Comparison of ENCODE assay signal across 17 cellular contexts in the genomic region with DNA sequence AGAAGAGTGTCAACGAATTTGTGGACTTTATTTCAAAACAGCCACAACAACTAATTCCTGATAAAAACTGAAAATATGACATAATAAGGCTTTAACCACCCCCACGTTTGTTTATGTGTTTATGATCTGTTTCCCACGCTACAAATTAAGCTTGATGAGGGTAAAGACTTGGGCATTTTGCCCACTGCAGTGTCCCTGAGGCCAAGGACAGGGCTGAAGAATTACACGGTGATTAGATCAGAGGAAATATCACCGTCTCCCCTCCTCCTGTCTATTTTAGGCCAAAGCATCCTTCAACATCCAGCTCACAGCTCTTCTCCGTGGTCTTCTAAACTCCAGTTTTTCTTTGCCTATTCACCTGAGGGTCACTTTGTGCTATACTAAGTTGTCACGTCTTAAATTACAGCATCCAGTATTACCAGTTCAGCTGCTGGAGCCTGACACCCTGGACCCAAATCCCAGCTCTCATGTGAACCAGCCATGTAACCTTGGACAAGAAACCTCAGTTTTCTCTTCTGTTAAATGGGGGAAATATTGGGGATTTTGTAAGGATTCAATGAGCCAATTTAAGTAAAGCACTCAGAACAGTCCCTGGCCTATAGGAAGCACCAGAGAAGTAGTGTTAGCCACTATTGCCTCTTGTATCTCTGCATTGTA. TPM values are rescaled to one million over a fixed set of nuclear protein-coding genes. Genes with fewer than 3 reads are reported as not detected.
DNase-seq lines count a peak whose midpoint lies in the region; ATAC-seq, FAIRE-seq and TF ChIP-seq lines count a peak whose summit lies in the region.
"Had no signal": no experiment of that assay in that cellular context is flagged by ENCODE, and none has a peak within 500 bp of the region (broad histone marks: within the 10 kb centered on the region; RNA-seq: fewer than 3 reads in every experiment).

No MANE protein-coding gene starts in this region.

- peaks cover 6 to 7% of the 10 kb centered on the region in 2 donors for H3K36me3 Mint-ChIP-seq in CD14-positive monocyte
- no peaks in the 10 kb centered on the region for H3K36me3 Mint-ChIP-seq in activated T-helper 17 cell treated with anti-CD3 and anti-CD28 coated beads, Interleukin-2, amount 50 U/mL, for 72 hours (ENCODE audit: low read depth)
- H3K36me3 Mint-ChIP-seq in stimulated activated memory B cell treated with anti-CD40 and anti-IgM and Interleukin-4, amounts not matched to agents 10 μg/mL and 1 μg/mL and 100 μg/mL, for 72 hours, result no peaks in the 10 kb centered on the region

- no peak for ATAC-seq in activated T-helper 17 cell treated with anti-CD3 and anti-CD28 coated beads, Interleukin-2, amount 50 U/mL, for 72 hours (replicated peaks)
- ATAC-seq in stimulated activated memory B cell treated with anti-CD40 and anti-IgM and Interleukin-4, amounts not matched to agents 10 μg/mL and 1 μg/mL and 100 μg/mL, for 72 hours, result no peak
- ATAC-seq: GM23338 had no signal

- H3K4me3 Mint-ChIP-seq in CD14-positive monocyte, result no peak overlapping the region
- no peak overlapping the region for H3K4me3 Mint-ChIP-seq in activated T-helper 17 cell treated with anti-CD3 and anti-CD28 coated beads, Interleukin-2, amount 50 U/mL, for 72 hours
- H3K4me3 Mint-ChIP-seq in stimulated activated memory B cell treated with anti-CD40 and anti-IgM and Interleukin-4, amounts not matched to agents 10 μg/mL and 1 μg/mL and 100 μg/mL, for 72 hours, result no peak overlapping the region
- H3K4me3 Mint-ChIP-seq: GM23338 had no signal

- TF ChIP-seq CTCF in CD14-positive monocyte (IDR thresholded peaks at IDR 0.05), result no peak

- no peak for FAIRE-seq in GM19239 (lab: Jason Lieb, UNC)
- FAIRE-seq: D721Med had no signal

- peaks cover 0 to 6% (median 4%) of the 10 kb centered on the region in 3 donors for H3K27me3 Mint-ChIP-seq in CD14-positive monocyte (ENCODE audit: low read depth in 3 of 3)
- H3K27me3 Mint-ChIP-seq in activated T-helper 17 cell treated with anti-CD3 and anti-CD28 coated beads, Interleukin-2, amount 50 U/mL, for 72 hours, result no peaks in the 10 kb centered on the region
- no peaks in the 10 kb centered on the region for H3K27me3 Mint-ChIP-seq in stimulated activated memory B cell treated with anti-CD40 and anti-IgM and Interleukin-4, amounts not matched to agents 10 μg/mL and 1 μg/mL and 100 μg/mL, for 72 hours

- intact Hi-C loops in CD14-positive monocyte (cut with micrococcal nuclease), result loop anchor here in 1 of 2 donors (5.0 kb wide), 2 partner anchors 119 to 194 kb away; no protein-coding TSS in a partner anchor

- H3K27ac Mint-ChIP-seq in CD14-positive monocyte, result peak overlapping the region in 6 of 7 donors; percentile 4 to 68 (median 45)
- H3K27ac Mint-ChIP-seq in activated T-helper 17 cell treated with anti-CD3 and anti-CD28 coated beads, Interleukin-2, amount 50 U/mL, for 72 hours, result peak overlapping the region; percentile 32
- H3K27ac Mint-ChIP-seq in stimulated activated memory B cell treated with anti-CD40 and anti-IgM and Interleukin-4, amounts not matched to agents 10 μg/mL and 1 μg/mL and 100 μg/mL, for 72 hours, result peak overlapping the region; percentile 54
- H3K27ac Mint-ChIP-seq: GM23338 had no signal

- DNase-seq in CD14-positive monocyte (ENCODE audit: low spot score) (no peak), M059J (ENCODE audit: low read depth) (peak; percentile 50), NCI-H2081 treated with DMSO at 0.1 percent for 48 hours (lab: John Stamatoyannopoulos, UW) (no peak), GM19239 (ENCODE audit: insufficient read length, low spot score) (no peak), NCI-H1694 (lab: John Stamatoyannopoulos, UW) (no peak)
- DNase-seq: AML-193; DMS53; MV-4-11; NCI-H1105 treated with DMSO at 0.1 percent for 48 hours; NCI-H1694 treated with DMSO at 0.1 percent for 48 hours; NCI-H69; NK-92 treated with Interleukin-12 subunit alpha and Interleukin-12 subunit beta, amount 100 ng/mL, for 24 hours; Peyer's patch had no signal

- H3K9me3 Mint-ChIP-seq in CD14-positive monocyte, result peaks cover 2 to 9% (median 6%) of the 10 kb centered on the region in 7 donors
- H3K9me3 Mint-ChIP-seq in activated T-helper 17 cell treated with anti-CD3 and anti-CD28 coated beads, Interleukin-2, amount 50 U/mL, for 72 hours, result no peaks in the 10 kb centered on the region
- peaks cover 3% of the 10 kb centered on the region for H3K9me3 Mint-ChIP-seq in stimulated activated memory B cell treated with anti-CD40 and anti-IgM and Interleukin-4, amounts not matched to agents 10 μg/mL and 1 μg/mL and 100 μg/mL, for 72 hours

- H3K4me1 Mint-ChIP-seq in CD14-positive monocyte, result peaks cover 66% of the 10 kb centered on the region
- peaks cover 9% of the 10 kb centered on the region for H3K4me1 Mint-ChIP-seq in activated T-helper 17 cell treated with anti-CD3 and anti-CD28 coated beads, Interleukin-2, amount 50 U/mL, for 72 hours
- H3K4me1 Mint-ChIP-seq in stimulated activated memory B cell treated with anti-CD40 and anti-IgM and Interleukin-4, amounts not matched to agents 10 μg/mL and 1 μg/mL and 100 μg/mL, for 72 hours, result peaks cover 49% of the 10 kb centered on the region

RNA-seq across cellular contexts. Expression of gene ARFGEF2, which starts 15.2 kb away (rescaled TPM):
- 1 to 10 TPM; 4.6 to 5.5 TPM for polyA plus RNA-seq in CD14-positive monocyte
- total RNA-seq in M059J (2014; rRNA removed; shearing (Covaris generic)), result 23.1 and 35.4 TPM in 2 replicates
- total RNA-seq in activated T-helper 17 cell treated with anti-CD3 and anti-CD28 coated beads, Interleukin-2, amount 50 U/mL, for 72 hours, result 10 to 100 TPM; 22.9 to 32.0 TPM
